Comparison of ENCODE assay signal across 11 cellular contexts in genomic region chr10:124589491-124590006, GRCh38.
A peak's percentile ranks its signal among the peaks of the same experiment; 100 is the strongest.
DNase-seq lines count a peak whose midpoint lies in the region; ATAC-seq and TF ChIP-seq lines count a peak whose summit lies in the region.
"Had no signal": no experiment of that assay in that cellular context is flagged by ENCODE, and none has a peak within 500 bp of the region (broad histone marks: within the 10 kb centered on the region; RNA-seq: fewer than 3 reads in every experiment).

No MANE protein-coding gene starts in this region.

- H3K27ac ChIP-seq in parathyroid adenoma: peak overlapping the region; percentile 77

- H3K4me2 ChIP-seq in parathyroid adenoma (ENCODE audit: low read length): no peak overlapping the region

- H2AFZ ChIP-seq in parathyroid adenoma: peak overlapping the region; percentile 72

- no peak overlapping the region for H3K4me3 ChIP-seq in parathyroid adenoma (ENCODE audit: low read depth, low read length)

- H3K27me3 ChIP-seq in parathyroid adenoma (ENCODE audit: control insufficient read depth, insufficient read depth, low read length): no peaks in the 10 kb centered on the region

- no peaks in the 10 kb centered on the region for H3K36me3 ChIP-seq in parathyroid adenoma (ENCODE audit: control insufficient read depth, insufficient read depth, low read length)

- DNase-seq in Ammon's horn (ENCODE audit: low spot score): peak; percentile 85
- peak in 43 of 56 donors; percentile 27 to 87 (median 59) for DNase-seq in amygdala (lab: John Stamatoyannopoulos, UW)
- DNase-seq in left cardiac atrium: peak; percentile 33
- DNase-seq in NCI-H510A treated with DMSO at 0.1 percent for 48 hours (lab: John Stamatoyannopoulos, UW): no peak
- DNase-seq in activated naive CD4-positive, alpha-beta T cell treated with anti-CD3 and anti-CD28 coated beads, Interleukin-2, amount 50 U/mL, for 16 hours: no peak
- DNase-seq: effector CD8-positive, alpha-beta T cell; NCI-H2081 treated with DMSO at 0.1 percent for 48 hours; RPMI8226 had no signal

- no peaks in the 10 kb centered on the region for H3K9me3 ChIP-seq in parathyroid adenoma (ENCODE audit: control insufficient read depth, low read length)

- TF ChIP-seq CTCF in parathyroid adenoma (IDR thresholded peaks at IDR 0.05): no peak

- ATAC-seq in left cardiac atrium (peak; percentile 31 to 43), HG02938 (IDR thresholded peaks at IDR 0.05; ENCODE audit: unreplicated experiment) (no peak), HG02970 (IDR thresholded peaks at IDR 0.05; ENCODE audit: low FRiP score, unreplicated experiment) (no peak)

- H3K79me2 ChIP-seq in parathyroid adenoma: no peaks in the 10 kb centered on the region

- intact Hi-C loops in left cardiac atrium (cut with DNase I): no loop called here

- H3K4me1 ChIP-seq in parathyroid adenoma: peaks cover 12% of the 10 kb centered on the region

- no peak overlapping the region for H3K9ac ChIP-seq in parathyroid adenoma

Comparison
In these comparisons a context has a peak if more than half of its experiments do, and no peak if none do; other contexts are left out.
1. DNase-seq: peak in Ammon's horn (single experiment), amygdala (43 of 56) and left cardiac atrium (single experiment); none in NCI-H510A treated with DMSO at 0.1 percent for 48 hours (single experiment) and activated naive CD4-positive, alpha-beta T cell treated with anti-CD3 and anti-CD28 coated beads, Interleukin-2, amount 50 U/mL, for 16 hours (single experiment).
2. ATAC-seq: peak in left cardiac atrium (2 of 2); none in HG02938 (single experiment) and HG02970 (single experiment).